Comparison of ENCODE assay signal across 8 cellular contexts in the genomic region with DNA sequence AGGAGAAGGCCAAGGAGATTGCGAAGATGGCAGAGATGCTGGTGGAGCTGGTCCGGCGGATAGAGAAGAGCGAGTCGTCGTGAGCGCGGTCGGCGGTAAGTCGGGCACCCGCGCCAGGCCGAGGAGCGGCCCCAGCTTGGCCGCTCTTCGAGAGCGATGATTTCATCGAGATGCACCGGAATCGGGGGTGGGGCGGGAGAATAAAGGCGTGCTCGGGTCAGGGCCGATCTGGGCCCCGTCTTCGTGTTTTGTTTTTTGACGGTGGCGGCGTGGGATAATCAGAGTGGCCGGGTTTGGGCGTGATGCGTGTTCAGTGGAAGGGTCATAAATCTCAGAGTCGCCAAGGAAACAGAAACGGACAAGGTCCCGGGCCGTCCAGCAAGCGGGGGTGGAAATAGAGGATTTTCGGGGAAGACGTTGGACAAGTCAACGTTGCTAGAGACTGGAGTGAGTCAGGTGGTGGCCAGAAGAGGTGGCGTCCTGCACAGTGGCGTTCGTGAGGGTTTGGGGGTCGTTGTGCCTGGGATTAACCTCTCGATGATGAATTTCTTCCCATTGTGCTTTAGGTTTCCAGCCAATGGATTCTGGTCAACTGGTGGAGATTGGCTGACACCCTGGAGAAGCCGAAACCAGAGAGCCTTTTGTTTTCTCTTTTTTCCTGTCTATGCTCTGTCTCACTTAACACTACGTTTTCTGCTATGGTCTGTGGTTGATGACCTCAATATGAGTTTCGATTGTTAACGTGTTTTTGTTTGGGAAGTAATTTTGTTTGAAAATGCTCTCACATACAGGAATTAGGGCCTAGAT. TPM values are rescaled to one million over a fixed set of nuclear protein-coding genes. Genes with fewer than 3 reads are reported as not detected.
A peak's percentile ranks its signal among the peaks of the same experiment; 100 is the strongest.
DNase-seq lines count a peak whose midpoint lies in the region; ATAC-seq and TF ChIP-seq lines count a peak whose summit lies in the region.

No MANE protein-coding gene starts in this region.

- CTCF ChIA-PET in naive thymus-derived CD4-positive, alpha-beta T cell (lab: Charles Lee): interaction anchor here (0.7 to 1.2 kb wide), 5 partner anchors 68 to 1294 kb away, joined by 3 to 7 read pairs (median 4); a partner anchor contains a TSS

- TF ChIP-seq CTCF in KMS-11 (conservative IDR thresholded peaks at IDR 0.05; ENCODE audit: low read depth, low read length): no peak
- no peak for TF ChIP-seq CTCF in esophagus squamous epithelium (IDR thresholded peaks at IDR 0.05)
- TF ChIP-seq CTCF in tibial nerve (IDR thresholded peaks at IDR 0.05): no peak

- peak overlapping the region; percentile 66 for H3K4me2 ChIP-seq in KMS-11

- H3K9ac ChIP-seq in KMS-11: peak overlapping the region; percentile 83

- H3K4me3 Mint-ChIP-seq in naive thymus-derived CD4-positive, alpha-beta T cell: peak overlapping the region; percentile 94 to 100 (median 99)

- peaks cover 11 to 35% (median 29%) of the 10 kb centered on the region in 5 donors for H3K36me3 Mint-ChIP-seq in naive thymus-derived CD4-positive, alpha-beta T cell

- H3K4me3 ChIP-seq in KMS-11 (IDR thresholded peaks at IDR 0.05; ENCODE audit: insufficient read depth, low read depth, low read length) (no peak overlapping the region), esophagus squamous epithelium (peak overlapping the region; percentile 62 to 90 (median 82)), tibial nerve (peak overlapping the region; percentile 70 to 85 (median 81))
- peak overlapping the region; percentile 100 for H3K4me3 ChIP-seq in naive thymus-derived CD4-positive, alpha-beta T cell (ENCODE audit: low read length)

- H2AFZ ChIP-seq in KMS-11 (ENCODE audit: low read depth): 0 out of 2 replicates have a peak overlapping the region, but pooled peaks have one; percentile 86

- peaks cover 13% of the 10 kb centered on the region for H3K4me1 ChIP-seq in KMS-11 (ENCODE audit: low read depth, poor library complexity, severe bottlenecking)
- peaks cover 12 to 38% (median 14%) of the 10 kb centered on the region in 3 donors for H3K4me1 ChIP-seq in esophagus squamous epithelium
- peaks cover 13 to 23% of the 10 kb centered on the region in 2 donors for H3K4me1 ChIP-seq in naive thymus-derived CD4-positive, alpha-beta T cell (ENCODE audit: control insufficient read depth in 2 of 2, insufficient read depth in 2 of 2, low read length in 2 of 2)
- H3K4me1 ChIP-seq in tibial nerve: peaks cover 5 to 41% (median 23%) of the 10 kb centered on the region in 4 donors

- DNase-seq in D341Med (ENCODE audit: low spot score) (peak; percentile 69), activated T-cell treated with anti-CD3 and anti-CD28 coated beads for 24 hours (ENCODE audit: low read depth) (peak; percentile 13), esophagus squamous epithelium (lab: John Stamatoyannopoulos, UW) (no peak), tibial nerve (ENCODE audit: low spot score in 2 of 2) (peak in 1 of 2 donors; percentile 35), NCI-H1694 treated with DMSO at 0.1 percent for 48 hours (lab: John Stamatoyannopoulos, UW) (no peak)
- DNase-seq in naive thymus-derived CD4-positive, alpha-beta T cell: peak; percentile 40 to 60 (median 51)

- H3K9me3 Mint-ChIP-seq in naive thymus-derived CD4-positive, alpha-beta T cell: peaks cover 0 to 7% (median 0%) of the 10 kb centered on the region in 11 donors

- H3K9me3 ChIP-seq in esophagus squamous epithelium (no peaks in the 10 kb centered on the region), tibial nerve (no peaks in the 10 kb centered on the region)
- no peaks in the 10 kb centered on the region for H3K9me3 ChIP-seq in naive thymus-derived CD4-positive, alpha-beta T cell (ENCODE audit: control insufficient read depth in 2 of 3, low read length in 3 of 3)

- peaks cover 23% of the 10 kb centered on the region for H3K79me2 ChIP-seq in KMS-11 (ENCODE audit: insufficient read depth, low read depth)

- TF ChIP-seq EP300 in tibial nerve (IDR thresholded peaks at IDR 0.05): no peak

- H3K27ac ChIP-seq in KMS-11 (peak overlapping the region; percentile 80), esophagus squamous epithelium (peak overlapping the region; percentile 91 to 98 (median 96)), tibial nerve (peak overlapping the region; percentile 85 to 97 (median 92))
- H3K27ac ChIP-seq in naive thymus-derived CD4-positive, alpha-beta T cell (ENCODE audit: low read depth, low read length): peak overlapping the region; percentile 97

- no peaks in the 10 kb centered on the region for H4K20me1 ChIP-seq in KMS-11 (ENCODE audit: insufficient read depth)

- TF ChIP-seq POLR2A in esophagus squamous epithelium (IDR thresholded peaks at IDR 0.05): peak in 1 of 4 donors; percentile 29
- TF ChIP-seq POLR2A in tibial nerve (IDR thresholded peaks at IDR 0.05): no peak

- no peaks in the 10 kb centered on the region for H3K27me3 ChIP-seq in KMS-11 (ENCODE audit: insufficient read depth, low read depth)
- H3K27me3 ChIP-seq in esophagus squamous epithelium: no peaks in the 10 kb centered on the region
- H3K27me3 ChIP-seq in naive thymus-derived CD4-positive, alpha-beta T cell (ENCODE audit: control insufficient read depth in 2 of 2, insufficient read depth in 2 of 2, low read length in 2 of 2): no peaks in the 10 kb centered on the region
- no peaks in the 10 kb centered on the region for H3K27me3 ChIP-seq in tibial nerve

- 1% methylated on average over 33 to 49 of the region's 50 CpGs for WGBS in esophagus squamous epithelium, 2 donors
- WGBS in tibial nerve, 2 donors: 1 to 2% methylated on average over 50 of the region's 50 CpGs

- POLR2A ChIA-PET in naive thymus-derived CD4-positive, alpha-beta T cell (lab: Charles Lee): interaction anchor here (0.6 to 10.2 kb wide), 32 partner anchors 8 to 426 kb away, joined by 3 to 156 read pairs (median 6); a partner anchor contains a TSS

- peaks cover 26 to 60% (median 42%) of the 10 kb centered on the region in 7 donors for H3K4me1 Mint-ChIP-seq in naive thymus-derived CD4-positive, alpha-beta T cell

- H3K27ac Mint-ChIP-seq in naive thymus-derived CD4-positive, alpha-beta T cell: peak overlapping the region; percentile 99 to 100 (median 99)

- H3K27me3 Mint-ChIP-seq in naive thymus-derived CD4-positive, alpha-beta T cell: no peaks in the 10 kb centered on the region

- intact Hi-C loops in esophagus squamous epithelium (cut with DNase I): no loop called here
- intact Hi-C loops in naive thymus-derived CD4-positive, alpha-beta T cell (cut with micrococcal nuclease): loop anchor here (1.0 to 5.0 kb wide), 4 partner anchors 23 to 1516 kb away; a partner anchor contains a TSS

- no peaks in the 10 kb centered on the region for H3K36me3 ChIP-seq in KMS-11 (ENCODE audit: insufficient read depth)
- H3K36me3 ChIP-seq in esophagus squamous epithelium: peaks cover 0 to 22% (median 15%) of the 10 kb centered on the region in 3 donors
- peaks cover 0 to 24% (median 14%) of the 10 kb centered on the region in 3 experiments for H3K36me3 ChIP-seq in naive thymus-derived CD4-positive, alpha-beta T cell (ENCODE audit: control insufficient read depth in 2 of 3, insufficient read depth in 3 of 3, low read length in 3 of 3)
- peaks cover 0 to 24% (median 0%) of the 10 kb centered on the region in 3 donors for H3K36me3 ChIP-seq in tibial nerve

- peak; percentile 8 for ATAC-seq in GM21529 (IDR thresholded peaks at IDR 0.05; ENCODE audit: unreplicated experiment)
- ATAC-seq in naive thymus-derived CD4-positive, alpha-beta T cell: peak; percentile 34

RNA-seq across cellular contexts. Expression of a gene that starts 0.9 kb away (rescaled TPM):
- total RNA-seq in esophagus squamous epithelium (100 to 1,000 TPM; 147 to 234 (median 186) TPM), tibial nerve (100 to 1,000 TPM; 176 to 300 (median 202) TPM)
- 100 to 1,000 TPM; 120 to 187 (median 139) TPM for total RNA-seq in naive thymus-derived CD4-positive, alpha-beta T cell
- 100 to 1,000 TPM; 180 to 199 TPM for polyA plus RNA-seq in naive thymus-derived CD4-positive, alpha-beta T cell

RNA-seq across cellular contexts. Expression of a gene that starts 52.3 kb away (rescaled TPM):
- total RNA-seq in esophagus squamous epithelium (10 to 100 TPM; 15.8 to 65.8 (median 51.8) TPM), tibial nerve (not detected)
- total RNA-seq in naive thymus-derived CD4-positive, alpha-beta T cell: 10 to 100 TPM in 2 of 5 experiments, 1 to 10 TPM in 1, under 1 TPM in 1, not detected in 1; 0.65 to 15.7 (median 8.0) TPM
- polyA plus RNA-seq in naive thymus-derived CD4-positive, alpha-beta T cell: not detected

Comparison
In these comparisons a context has a peak if more than half of its experiments do, and no peak if none do; other contexts are left out.
1. DNase-seq: peak in D341Med (single experiment), activated T-cell treated with anti-CD3 and anti-CD28 coated beads for 24 hours (single experiment) and naive thymus-derived CD4-positive, alpha-beta T cell (9 of 9); none in esophagus squamous epithelium (single experiment) and NCI-H1694 treated with DMSO at 0.1 percent for 48 hours (single experiment).
2. Peak in every context shown above with its lines, with median percentiles within 50 percentile points of each other: H3K27ac ChIP-seq.